In the genomic region with DNA sequence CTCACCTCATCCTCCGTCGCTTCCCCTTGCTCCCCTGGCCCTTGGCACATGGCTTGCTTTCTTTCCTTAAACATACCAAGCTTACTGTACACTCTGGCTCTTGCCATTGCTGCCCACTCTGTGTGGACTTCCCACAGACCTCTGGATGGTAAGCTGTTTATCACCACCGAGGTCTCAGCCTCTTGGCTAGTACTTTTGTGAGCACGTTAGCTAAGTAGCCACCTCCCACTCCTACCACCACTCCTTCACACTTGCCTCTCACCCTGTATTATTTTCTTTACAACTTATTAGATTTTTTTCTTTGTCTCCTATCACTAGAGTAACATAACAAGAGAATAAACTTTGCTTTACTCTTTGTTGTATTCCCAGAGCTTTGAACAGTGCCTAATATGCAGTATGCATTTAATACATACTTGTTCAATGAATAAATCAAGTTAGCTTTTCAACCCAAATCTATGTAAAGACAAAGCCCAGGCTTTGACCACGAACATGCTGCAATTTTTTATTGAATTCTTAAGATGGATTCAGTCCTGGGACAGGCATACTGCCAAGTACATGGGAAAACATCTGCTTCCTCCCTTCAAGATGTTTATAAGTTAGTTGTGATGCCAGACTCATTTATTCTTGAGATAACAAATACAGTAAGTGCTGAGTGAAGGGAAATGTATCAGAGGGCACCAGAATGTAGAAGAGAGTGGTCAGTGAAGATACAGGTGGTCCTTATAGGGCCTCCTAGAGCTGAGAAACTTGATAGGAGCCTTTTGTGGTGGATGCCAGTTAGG, we compare ENCODE assay signal across 1 cellular context.
TF ChIP-seq lines count a peak whose summit lies in the region.

No MANE protein-coding gene starts in this region.

TF ChIP-seq in HEK293T, 16 proteins besides CTCF, POLR2A, EP300 and RAD21 (continued from another document):
- TF ChIP-seq, protein P1, sequence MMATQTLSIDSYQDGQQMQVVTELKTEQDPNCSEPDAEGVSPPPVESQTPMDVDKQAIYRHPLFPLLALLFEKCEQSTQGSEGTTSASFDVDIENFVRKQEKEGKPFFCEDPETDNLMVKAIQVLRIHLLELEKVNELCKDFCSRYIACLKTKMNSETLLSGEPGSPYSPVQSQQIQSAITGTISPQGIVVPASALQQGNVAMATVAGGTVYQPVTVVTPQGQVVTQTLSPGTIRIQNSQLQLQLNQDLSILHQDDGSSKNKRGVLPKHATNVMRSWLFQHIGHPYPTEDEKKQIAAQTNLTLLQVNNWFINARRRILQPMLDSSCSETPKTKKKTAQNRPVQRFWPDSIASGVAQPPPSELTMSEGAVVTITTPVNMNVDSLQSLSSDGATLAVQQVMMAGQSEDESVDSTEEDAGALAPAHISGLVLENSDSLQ (IDR thresholded peaks at IDR 0.05), result no peak
- TF ChIP-seq NFRKB (IDR thresholded peaks at IDR 0.05) (no peak), L3MBTL2 (conservative IDR thresholded peaks at IDR 0.05) (no peak), HDGF (IDR thresholded peaks at IDR 0.05; ENCODE audit: borderline replicate concordance) (no peak)
